1 cellular context compared by ENCODE assay signal in genomic region chr9:112384690-112385089, GRCh38.
A peak's percentile ranks its signal among the peaks of the same experiment; 100 is the strongest.
TF ChIP-seq lines count a peak whose summit lies in the region.

No MANE protein-coding gene starts in this region.

TF ChIP-seq in HepG2, 621 proteins besides CTCF, POLR2A, EP300 and RAD21 (continued from another document):
- TF ChIP-seq AKNA (CRISPR knock-in tag; IDR thresholded peaks at IDR 0.05; ENCODE audit: borderline replicate concordance) = no peak
- no peak for TF ChIP-seq NONO (IDR thresholded peaks at IDR 0.05)
- no peak for TF ChIP-seq NONO (CRISPR knock-in tag; conservative IDR thresholded peaks at IDR 0.05)
- TF ChIP-seq PBX3 (CRISPR knock-in tag; IDR thresholded peaks at IDR 0.05; ENCODE audit: borderline replicate concordance) = no peak
- 0 out of 2 replicates have a peak, but pooled peaks have one; percentile 4 for TF ChIP-seq CEBPG (CRISPR knock-in tag; IDR thresholded peaks at IDR 0.05)
- no peak for TF ChIP-seq ATF1 (CRISPR knock-in tag; IDR thresholded peaks at IDR 0.05)
- no peak for TF ChIP-seq CERS6 (CRISPR knock-in tag; IDR thresholded peaks at IDR 0.05)
- peak; percentile 37; the same call in 1 of the 2 replicates for TF ChIP-seq ETV5 (CRISPR knock-in tag; IDR thresholded peaks at IDR 0.05; ENCODE audit: borderline replicate concordance)
- peak; percentile 71 for TF ChIP-seq MED1 (CRISPR knock-in tag; IDR thresholded peaks at IDR 0.05)
- peak; percentile 59 for TF ChIP-seq PAXIP1 (CRISPR knock-in tag; conservative IDR thresholded peaks at IDR 0.05)
- TF ChIP-seq ZNF746 (CRISPR knock-in tag; IDR thresholded peaks at IDR 0.05) = no peak
- no peak for TF ChIP-seq HCFC1 (IDR thresholded peaks at IDR 0.05; ENCODE audit: low read depth, low read length)
- TF ChIP-seq ADNP (CRISPR knock-in tag; IDR thresholded peaks at IDR 0.05) = no peak
- no peak for TF ChIP-seq ZBTB7A (CRISPR knock-in tag; IDR thresholded peaks at IDR 0.05)
- no peak for TF ChIP-seq ZBTB49 (CRISPR knock-in tag; IDR thresholded peaks at IDR 0.05; ENCODE audit: borderline replicate concordance)
- TF ChIP-seq ZNF672 (CRISPR knock-in tag; IDR thresholded peaks at IDR 0.05) = no peak
- TF ChIP-seq ZNF503 (CRISPR knock-in tag; IDR thresholded peaks at IDR 0.05) = 0 out of 2 replicates have a peak, but pooled peaks have one; percentile 20
- TF ChIP-seq ARID5B (CRISPR knock-in tag; IDR thresholded peaks at IDR 0.05) = peak; percentile 46; the same call in 1 of the 2 replicates
- TF ChIP-seq KDM6A (CRISPR knock-in tag; IDR thresholded peaks at IDR 0.05; ENCODE audit: low read depth) = no peak
